In genomic region chr10:112184379-112184778, GRCh38 we compare ENCODE assay signal across 1 cellular context.
TF ChIP-seq lines count a peak whose summit lies in the region.

No MANE protein-coding gene starts in this region.

TF ChIP-seq in HepG2, 621 proteins besides CTCF, POLR2A, EP300 and RAD21:
- TF ChIP-seq, protein P1, sequence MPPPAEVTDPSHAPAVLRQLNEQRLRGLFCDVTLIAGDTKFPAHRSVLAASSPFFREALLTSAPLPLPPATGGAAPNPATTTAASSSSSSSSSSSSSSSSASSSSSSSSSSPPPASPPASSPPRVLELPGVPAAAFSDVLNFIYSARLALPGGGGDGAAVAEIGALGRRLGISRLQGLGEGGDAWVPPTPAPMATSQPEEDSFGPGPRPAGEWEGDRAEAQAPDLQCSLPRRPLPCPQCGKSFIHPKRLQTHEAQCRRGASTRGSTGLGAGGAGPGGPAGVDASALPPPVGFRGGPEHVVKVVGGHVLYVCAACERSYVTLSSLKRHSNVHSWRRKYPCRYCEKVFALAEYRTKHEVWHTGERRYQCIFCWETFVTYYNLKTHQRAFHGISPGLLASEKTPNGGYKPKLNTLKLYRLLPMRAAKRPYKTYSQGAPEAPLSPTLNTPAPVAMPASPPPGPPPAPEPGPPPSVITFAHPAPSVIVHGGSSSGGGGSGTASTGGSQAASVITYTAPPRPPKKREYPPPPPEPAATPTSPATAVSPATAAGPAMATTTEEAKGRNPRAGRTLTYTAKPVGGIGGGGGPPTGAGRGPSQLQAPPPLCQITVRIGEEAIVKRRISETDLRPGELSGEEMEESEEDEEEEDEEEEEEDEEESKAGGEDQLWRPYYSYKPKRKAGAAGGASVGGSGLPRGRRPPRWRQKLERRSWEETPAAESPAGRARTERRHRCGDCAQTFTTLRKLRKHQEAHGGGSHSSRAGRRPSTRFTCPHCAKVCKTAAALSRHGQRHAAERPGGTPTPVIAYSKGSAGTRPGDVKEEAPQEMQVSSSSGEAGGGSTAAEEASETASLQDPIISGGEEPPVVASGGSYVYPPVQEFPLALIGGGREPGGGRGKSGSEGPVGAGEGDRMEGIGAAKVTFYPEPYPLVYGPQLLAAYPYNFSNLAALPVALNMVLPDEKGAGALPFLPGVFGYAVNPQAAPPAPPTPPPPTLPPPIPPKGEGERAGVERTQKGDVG (CRISPR knock-in tag; IDR thresholded peaks at IDR 0.05; ENCODE audit: borderline replicate concordance), result no peak
- TF ChIP-seq ATF5 (CRISPR knock-in tag; IDR thresholded peaks at IDR 0.05; ENCODE audit: low read depth) (no peak), SNAPC2 (CRISPR knock-in tag; IDR thresholded peaks at IDR 0.05) (no peak), POGZ (CRISPR knock-in tag; IDR thresholded peaks at IDR 0.05) (no peak)
